In the genomic region with DNA sequence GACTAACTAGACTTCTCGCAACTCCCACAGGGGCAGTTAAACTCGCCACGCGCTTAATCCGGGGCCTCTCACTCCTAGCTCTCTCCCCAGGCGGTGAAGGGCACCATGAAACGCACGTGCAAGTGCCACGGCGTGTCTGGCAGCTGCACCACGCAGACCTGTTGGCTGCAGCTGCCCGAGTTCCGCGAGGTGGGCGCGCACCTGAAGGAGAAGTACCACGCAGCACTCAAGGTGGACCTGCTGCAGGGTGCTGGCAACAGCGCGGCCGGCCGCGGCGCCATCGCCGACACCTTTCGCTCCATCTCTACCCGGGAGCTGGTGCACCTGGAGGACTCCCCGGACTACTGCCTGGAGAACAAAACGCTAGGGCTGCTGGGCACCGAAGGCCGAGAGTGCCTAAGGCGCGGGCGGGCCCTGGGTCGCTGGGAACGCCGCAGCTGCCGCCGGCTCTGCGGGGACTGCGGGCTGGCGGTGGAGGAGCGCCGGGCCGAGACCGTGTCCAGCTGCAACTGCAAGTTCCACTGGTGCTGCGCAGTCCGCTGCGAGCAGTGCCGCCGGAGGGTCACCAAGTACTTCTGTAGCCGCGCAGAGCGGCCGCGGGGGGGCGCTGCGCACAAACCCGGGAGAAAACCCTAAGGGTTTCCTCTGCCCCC, we compare ENCODE assay signal across 8 cellular contexts. TPM values are rescaled to one million over a fixed set of nuclear protein-coding genes. Genes with fewer than 3 reads are reported as not detected.
DNase-seq lines count a peak whose midpoint lies in the region; ATAC-seq and TF ChIP-seq lines count a peak whose summit lies in the region.

No MANE protein-coding gene starts in this region.

- H3K9me3 Mint-ChIP-seq in CD4-positive, CD25-positive, alpha-beta regulatory T cell = peaks cover 0 to 3% (median 0%) of the 10 kb centered on the region in 7 donors

- peaks cover 21% of the 10 kb centered on the region for H3K27me3 ChIP-seq in CD4-positive, CD25-positive, alpha-beta regulatory T cell (ENCODE audit: control insufficient read depth, insufficient read depth, low read length)
- H3K27me3 ChIP-seq in breast epithelium = peaks cover 0 to 28% of the 10 kb centered on the region in 2 donors

- peaks cover 20% of the 10 kb centered on the region for H3K36me3 Mint-ChIP-seq in CD4-positive, CD25-positive, alpha-beta regulatory T cell

- H3K4me1 ChIP-seq in CD4-positive, CD25-positive, alpha-beta regulatory T cell (ENCODE audit: control insufficient read depth, insufficient read depth, low read length, poor library complexity, severe bottlenecking) = peaks cover 19% of the 10 kb centered on the region
- H3K4me1 ChIP-seq in breast epithelium = peaks cover 0 to 5% of the 10 kb centered on the region in 2 donors

- ATAC-seq in CD4-positive, CD25-positive, alpha-beta regulatory T cell (ENCODE audit: low read depth in 2 of 2) = peak; percentile 56 to 60
- peak; percentile 46 for ATAC-seq in GM21619 (IDR thresholded peaks at IDR 0.05; ENCODE audit: unreplicated experiment)
- no peak for ATAC-seq in HG03521 (IDR thresholded peaks at IDR 0.05; ENCODE audit: unreplicated experiment)

- TF ChIP-seq CTCF in WI38 (IDR thresholded peaks at IDR 0.05; ENCODE audit: low read depth, low read length) (peak; percentile 84), breast epithelium (IDR thresholded peaks at IDR 0.05) (peak; percentile 28 to 59 (median 46))

- H3K36me3 ChIP-seq in CD4-positive, CD25-positive, alpha-beta regulatory T cell (ENCODE audit: control insufficient read depth, insufficient read depth, low read length) = peaks cover 14% of the 10 kb centered on the region
- no peaks in the 10 kb centered on the region for H3K36me3 ChIP-seq in breast epithelium

- intact Hi-C loops in breast epithelium (cut with DNase I; ENCODE audit: low total_unique reads) = no loop called here

- peak overlapping the region in 1 of 3 donors; percentile 80 for H3K27ac Mint-ChIP-seq in CD4-positive, CD25-positive, alpha-beta regulatory T cell

- H3K27me3 Mint-ChIP-seq in CD4-positive, CD25-positive, alpha-beta regulatory T cell = peaks cover 38% of the 10 kb centered on the region

- peaks cover 0 to 25% (median 8%) of the 10 kb centered on the region in 4 donors for H3K4me1 Mint-ChIP-seq in CD4-positive, CD25-positive, alpha-beta regulatory T cell

- H3K9me3 ChIP-seq in CD4-positive, CD25-positive, alpha-beta regulatory T cell (ENCODE audit: control insufficient read depth in 2 of 2, low read length in 2 of 2) = no peaks in the 10 kb centered on the region
- H3K9me3 ChIP-seq in breast epithelium (no peaks in the 10 kb centered on the region), iPS-18c (ENCODE audit: control insufficient read depth, insufficient read depth, low read length) (no peaks in the 10 kb centered on the region)

- peak overlapping the region; percentile 23 to 87 (median 82) for H3K4me3 Mint-ChIP-seq in CD4-positive, CD25-positive, alpha-beta regulatory T cell

- TF ChIP-seq POLR2A in breast epithelium (IDR thresholded peaks at IDR 0.05) = no peak

- peak overlapping the region; percentile 77 for H3K4me3 ChIP-seq in CD4-positive, CD25-positive, alpha-beta regulatory T cell (ENCODE audit: low read depth, low read length)
- H3K4me3 ChIP-seq in WI38 (ENCODE audit: low read depth, low read length) = peak overlapping the region; percentile 55
- H3K4me3 ChIP-seq in breast epithelium = peak overlapping the region; percentile 34 to 76 (median 56)
- peak overlapping the region; percentile 63 for H3K4me3 ChIP-seq in iPS-18c (ENCODE audit: insufficient read depth, low read depth, low read length)
- H3K4me3 ChIP-seq in skeletal muscle cell (ENCODE audit: low read depth, low read length) = peak overlapping the region; percentile 46

- peak; percentile 38 to 86 (median 73) for DNase-seq in CD4-positive, CD25-positive, alpha-beta regulatory T cell
- peak; percentile 0 for DNase-seq in NCI-H2081 treated with DMSO at 0.1 percent for 48 hours (lab: John Stamatoyannopoulos, UW)
- DNase-seq in breast epithelium (ENCODE audit: low spot score in 2 of 2) = peak; percentile 37 to 77
- no peak for DNase-seq in skeletal muscle cell (ENCODE audit: low read depth)

- H3K27ac ChIP-seq in CD4-positive, CD25-positive, alpha-beta regulatory T cell (ENCODE audit: insufficient read depth, low read length, poor library complexity, severe bottlenecking) = no peak overlapping the region
- H3K27ac ChIP-seq in breast epithelium = no peak overlapping the region

RNA-seq across cellular contexts. Expression of gene WNT8B, which starts 19.5 kb away (rescaled TPM):
- total RNA-seq in CD4-positive, CD25-positive, alpha-beta regulatory T cell = not detected
- under 1 TPM in 1 of 4 donors, not detected in 3; 0.07 TPM for polyA plus RNA-seq in CD4-positive, CD25-positive, alpha-beta regulatory T cell
- not detected for total RNA-seq in breast epithelium

RNA-seq across cellular contexts. Expression of gene SEC31B, which starts 37.4 kb away (rescaled TPM):
- 73.3 TPM for total RNA-seq in CD4-positive, CD25-positive, alpha-beta regulatory T cell
- polyA plus RNA-seq in CD4-positive, CD25-positive, alpha-beta regulatory T cell = 1 to 10 TPM; 1.2 to 3.0 (median 2.6) TPM
- 10 to 100 TPM in 2 of 3 donors, 1 to 10 TPM in 1; 9.8 to 18.1 (median 12.1) TPM for total RNA-seq in breast epithelium

RNA-seq across cellular contexts. Expression of gene NDUFB8, which starts 47.4 kb away (rescaled TPM):
- total RNA-seq in CD4-positive, CD25-positive, alpha-beta regulatory T cell = 183 TPM
- polyA plus RNA-seq in CD4-positive, CD25-positive, alpha-beta regulatory T cell = 100 to 1,000 TPM; 517 to 714 (median 622) TPM
- total RNA-seq in breast epithelium = 100 to 1,000 TPM; 143 to 148 (median 144) TPM

RNA-seq across cellular contexts. Expression of gene HIF1AN, which starts 53.4 kb away (rescaled TPM):
- total RNA-seq in CD4-positive, CD25-positive, alpha-beta regulatory T cell = 42.9 TPM
- polyA plus RNA-seq in CD4-positive, CD25-positive, alpha-beta regulatory T cell = 10 to 100 TPM; 30.0 to 36.1 (median 31.9) TPM
- total RNA-seq in breast epithelium = 10 to 100 TPM; 11.4 to 20.6 (median 15.4) TPM
